ENCODE assay signal across 8 cellular contexts in the genomic region with DNA sequence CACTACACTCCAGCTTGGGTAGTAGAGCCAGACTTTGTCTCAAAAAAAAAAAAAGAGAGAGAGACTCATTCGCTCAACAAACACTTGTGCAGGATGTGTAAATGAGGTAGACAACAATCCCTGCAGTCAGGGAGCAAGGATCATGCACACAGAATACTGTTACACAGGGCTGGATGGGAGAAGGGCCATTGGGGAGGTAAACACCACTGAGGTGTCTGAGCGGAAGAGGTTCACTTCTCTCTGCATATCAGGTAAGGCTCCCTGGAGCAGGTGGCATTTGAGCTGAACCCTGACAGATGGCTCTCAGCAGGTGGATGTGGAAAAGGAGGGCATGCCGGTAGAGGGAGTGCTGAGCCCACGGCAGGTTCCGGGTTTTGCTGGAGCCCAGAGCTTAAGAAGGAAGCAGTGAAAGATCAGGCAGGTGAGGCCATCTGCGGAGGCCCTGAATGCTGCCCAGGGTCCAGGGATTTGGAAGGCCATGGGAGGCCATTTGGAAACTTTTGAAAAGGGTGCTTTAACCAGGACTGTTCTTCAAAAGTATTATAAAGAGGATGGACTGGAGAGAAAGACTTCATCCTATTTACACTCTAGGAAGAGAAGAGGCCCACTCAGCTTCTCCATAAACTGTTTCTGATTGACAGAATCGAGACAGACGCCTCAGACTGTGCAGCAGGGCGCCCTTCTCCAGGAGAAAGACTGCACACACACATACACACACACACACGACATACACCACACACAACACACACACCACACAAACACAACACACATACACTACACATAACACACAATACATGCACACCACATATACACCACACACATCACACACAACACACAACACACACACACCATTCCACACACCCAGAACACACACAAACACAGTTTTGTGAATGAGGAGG.
DNase-seq lines count a peak whose midpoint lies in the region; ATAC-seq and TF ChIP-seq lines count a peak whose summit lies in the region.

No MANE protein-coding gene starts in this region.

- no peaks in the 10 kb centered on the region for H3K9me3 ChIP-seq in osteoblast (ENCODE audit: low read depth, low read length)

- H2AFZ ChIP-seq in osteoblast (ENCODE audit: low read length), result no peak overlapping the region

- peaks cover 5% of the 10 kb centered on the region for H3K27me3 ChIP-seq in osteoblast (ENCODE audit: insufficient read depth, low read length)

- H3K4me3 ChIP-seq in osteoblast (ENCODE audit: insufficient read depth, low read length), result no peak overlapping the region

- H3K4me1 ChIP-seq in osteoblast (ENCODE audit: insufficient read depth, low read length), result peaks cover 15% of the 10 kb centered on the region

- no peak overlapping the region for H3K4me2 ChIP-seq in osteoblast (ENCODE audit: insufficient read depth, low read length)

- H4K20me1 ChIP-seq in osteoblast (ENCODE audit: insufficient read depth, low read length), result no peaks in the 10 kb centered on the region

- TF ChIP-seq CTCF in 22Rv1 (IDR thresholded peaks at IDR 0.05) (peak; percentile 63), osteoblast (IDR thresholded peaks at IDR 0.05; ENCODE audit: extremely low read depth, low read depth, low read length) (peak; percentile 33)

- DNase-seq in NCI-H1105 (lab: John Stamatoyannopoulos, UW), result peak; percentile 17
- peak; percentile 44 for DNase-seq in SKM-1 (lab: John Stamatoyannopoulos, UW; ENCODE audit: unreplicated experiment)
- peak; percentile 20 for DNase-seq in dermis blood vessel endothelial cell
- DNase-seq in osteoblast (ENCODE audit: insufficient read length, low spot score, missing footprints), result no peak
- no peak for DNase-seq in NCI-H1048 (lab: John Stamatoyannopoulos, UW)

- ATAC-seq in GM18498 (IDR thresholded peaks at IDR 0.05; ENCODE audit: unreplicated experiment) (peak; percentile 49), GM18858 (IDR thresholded peaks at IDR 0.05; ENCODE audit: unreplicated experiment) (no peak)

- H3K27ac ChIP-seq in 22Rv1, result no peak overlapping the region
- no peak overlapping the region for H3K27ac ChIP-seq in osteoblast (ENCODE audit: low read depth, low read length)

- H3K36me3 ChIP-seq in osteoblast (ENCODE audit: insufficient read depth, low read length), result no peaks in the 10 kb centered on the region

- H3K79me2 ChIP-seq in osteoblast (ENCODE audit: insufficient read depth, low read length), result no peaks in the 10 kb centered on the region

Comparison
In these comparisons a context has a peak if more than half of its experiments do, and no peak if none do; other contexts are left out.
1. DNase-seq: peak in NCI-H1105 (single experiment), SKM-1 (single experiment) and dermis blood vessel endothelial cell (single experiment); none in osteoblast (single experiment) and NCI-H1048 (single experiment).